9 cellular contexts compared by ENCODE assay signal in the genomic region with DNA sequence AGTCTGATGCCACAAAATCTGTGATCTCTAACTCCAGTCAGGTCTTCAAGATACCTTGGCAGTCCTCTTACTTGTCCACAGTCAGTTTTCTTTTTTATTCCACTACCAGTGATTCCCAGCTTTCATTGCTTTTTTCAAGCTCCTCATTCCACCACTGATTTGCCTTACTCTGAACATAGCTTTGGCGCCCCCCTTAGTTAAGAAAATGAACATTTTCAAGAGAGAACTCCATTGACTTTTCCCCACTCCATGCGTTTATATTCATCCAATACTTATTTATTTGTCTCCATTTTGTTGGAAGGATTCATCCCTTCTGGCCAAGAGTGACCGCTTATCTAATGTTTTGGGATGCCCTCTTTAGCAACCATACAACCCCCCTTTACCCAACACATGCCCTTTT. TPM values are rescaled to one million over a fixed set of nuclear protein-coding genes. Genes with fewer than 3 reads are reported as not detected.
DNase-seq lines count a peak whose midpoint lies in the region; TF ChIP-seq lines count a peak whose summit lies in the region.
"Had no signal": no experiment of that assay in that cellular context is flagged by ENCODE, and none has a peak within 500 bp of the region (broad histone marks: within the 10 kb centered on the region; RNA-seq: fewer than 3 reads in every experiment).

No MANE protein-coding gene starts in this region.

- H3K9me3 ChIP-seq in mammary epithelial cell (replicated peaks; ENCODE audit: insufficient read depth, low read length): no peaks in the 10 kb centered on the region
- no peaks in the 10 kb centered on the region for H3K9me3 ChIP-seq in esophagus muscularis mucosa
- H3K9me3 ChIP-seq: esophagus squamous epithelium had no signal

- no peaks in the 10 kb centered on the region for H3K27me3 ChIP-seq in mammary epithelial cell (ENCODE audit: insufficient read depth, low read length)
- no peaks in the 10 kb centered on the region for H3K27me3 ChIP-seq in esophagus muscularis mucosa
- H3K27me3 ChIP-seq: esophagus squamous epithelium had no signal

- H3K4me3 Mint-ChIP-seq in MCF 10A (ENCODE audit: unreplicated experiment): no peak overlapping the region
- H3K4me3 Mint-ChIP-seq in type B pancreatic cell: no peak overlapping the region

- CTCF ChIA-PET in MCF 10A (lab: Yijun Ruan, JAX): interaction anchor here (0.6 to 43.4 kb wide), 26 partner anchors 10 to 281 kb away, joined by 3 to 1744 read pairs (median 6); a partner anchor contains a TSS
- CTCF ChIA-PET in mammary epithelial cell (lab: Charles Lee; ENCODE audit: low non-redundant PET): interaction anchor here (0.5 to 1.2 kb wide), 3 partner anchors 26 to 243 kb away, joined by 3 to 15 read pairs (median 8); no protein-coding TSS in a partner anchor

- dilution Hi-C loops in mammary epithelial cell (cut with HindIII; ENCODE audit: low sequenced_read_pairs): no loop called here

- no TSS peak for BruUV-seq in MCF 10A (replicated peaks; lab: Mats Ljungman, UMichigan)
- no TSS peak for BruUV-seq in mammary epithelial cell (replicated peaks; lab: Mats Ljungman, UMichigan)

- no peak for TF ChIP-seq EP300 in esophagus muscularis mucosa (IDR thresholded peaks at IDR 0.05)

- peaks cover 40% of the 10 kb centered on the region for H3K36me3 ChIP-seq in mammary epithelial cell (ENCODE audit: insufficient read depth, low read length)
- H3K36me3 ChIP-seq in esophagus muscularis mucosa: peaks cover 12 to 73% (median 33%) of the 10 kb centered on the region in 4 donors

- no peak overlapping the region for H3K9ac ChIP-seq in mammary epithelial cell (ENCODE audit: insufficient read depth, low read length)

- peaks cover 62% of the 10 kb centered on the region for H3K36me3 Mint-ChIP-seq in MCF 10A (ENCODE audit: insufficient read depth, unreplicated experiment)
- H3K36me3 Mint-ChIP-seq in type B pancreatic cell: peaks cover 50% of the 10 kb centered on the region

- intact Hi-C loops in MCF 10A (cut with micrococcal nuclease) (no loop called here), mammary epithelial cell (cut with micrococcal nuclease) (no loop called here), esophagus muscularis mucosa (cut with DNase I) (no loop called here)

- no peaks in the 10 kb centered on the region for H3K9me3 Mint-ChIP-seq in MCF 10A (ENCODE audit: unreplicated experiment)
- H3K9me3 Mint-ChIP-seq in type B pancreatic cell: no peaks in the 10 kb centered on the region

- H3K27ac Mint-ChIP-seq in MCF 10A (ENCODE audit: low read depth, unreplicated experiment) (no peak overlapping the region), type B pancreatic cell (no peak overlapping the region)

- H3K4me1 ChIP-seq in mammary epithelial cell (ENCODE audit: insufficient read depth, low read length): peaks cover 15% of the 10 kb centered on the region
- H3K4me1 ChIP-seq in esophagus muscularis mucosa: peaks cover 29 to 34% (median 33%) of the 10 kb centered on the region in 4 donors

- in situ Hi-C loops in mammary epithelial cell (cut with MboI; ENCODE audit: low sequenced_read_pairs in 2 of 2): no loop called here

- H3K79me2 ChIP-seq in mammary epithelial cell (ENCODE audit: insufficient read depth, low read length): peaks cover 8% of the 10 kb centered on the region

- H3K4me2 ChIP-seq in mammary epithelial cell (ENCODE audit: insufficient read depth, low read depth, low read length): no peak overlapping the region

- peak; percentile 23 for TF ChIP-seq CTCF in MCF 10A (IDR thresholded peaks at IDR 0.05; ENCODE audit: unreplicated experiment)
- peak in 1 of 2 donors; percentile 18 for TF ChIP-seq CTCF in mammary epithelial cell (conservative IDR thresholded peaks at IDR 0.05 in 1 of 2, IDR thresholded peaks at IDR 0.05 in 1 of 2; ENCODE audit: extremely low read depth in 1 of 2, insufficient read depth in 1 of 2, low read depth in 1 of 2, low read length in 2 of 2)
- peak; percentile 11 to 28 (median 22) for TF ChIP-seq CTCF in esophagus muscularis mucosa (IDR thresholded peaks at IDR 0.05)
- peak; percentile 65 for TF ChIP-seq CTCF in type B pancreatic cell (conservative IDR thresholded peaks at IDR 0.05)

- H3K27me3 Mint-ChIP-seq in MCF 10A (ENCODE audit: insufficient read depth, unreplicated experiment) (no peaks in the 10 kb centered on the region), type B pancreatic cell (no peaks in the 10 kb centered on the region)

- H4K20me1 ChIP-seq in mammary epithelial cell (ENCODE audit: insufficient read depth, low read length): no peaks in the 10 kb centered on the region

- POLR2A ChIA-PET in MCF 10A (lab: Yijun Ruan, JAX): interaction anchor here (0.7 to 9.8 kb wide), 2 partner anchors 84 to 213 kb away, joined by 4 to 168 read pairs; no protein-coding TSS in a partner anchor

- no peak for TF ChIP-seq POLR2A in esophagus muscularis mucosa (IDR thresholded peaks at IDR 0.05; ENCODE audit: low read depth)

- H3K4me3 ChIP-seq in mammary epithelial cell (replicated peaks in 1 of 3; ENCODE audit: insufficient read depth in 1 of 3, low read depth in 2 of 3, low read length in 3 of 3): no peak overlapping the region
- no peak overlapping the region for H3K4me3 ChIP-seq in esophagus muscularis mucosa
- H3K4me3 ChIP-seq: esophagus squamous epithelium had no signal

- peak; percentile 53 for DNase-seq in MCF 10A (ENCODE audit: unreplicated experiment)
- no peak for DNase-seq in mammary epithelial cell
- DNase-seq in NCI-H446 treated with DMSO at 0.1 percent for 48 hours (lab: John Stamatoyannopoulos, UW): peak; percentile 14
- DNase-seq in esophagus muscularis mucosa (ENCODE audit: extremely low spot score): no peak
- DNase-seq in type B pancreatic cell (ENCODE audit: extremely low spot score, unreplicated experiment): no peak
- no peak for DNase-seq in activated T-cell treated with anti-CD3 and anti-CD28 coated beads, Interleukin-2, amount 50 U/mL, for 1 hour
- no peak for DNase-seq in NCI-H2029 treated with DMSO at 0.1 percent for 48 hours (lab: John Stamatoyannopoulos, UW)
- DNase-seq in islet precursor cell: no peak
- DNase-seq: esophagus squamous epithelium had no signal

- no peak overlapping the region for H2AFZ ChIP-seq in mammary epithelial cell (ENCODE audit: low read depth, low read length)

- H3K27ac ChIP-seq in mammary epithelial cell (ENCODE audit: insufficient read depth, low read depth, low read length) (no peak overlapping the region), esophagus muscularis mucosa (replicated peaks in 1 of 4) (no peak overlapping the region)
- H3K27ac ChIP-seq: esophagus squamous epithelium had no signal

- 56% methylated on average over 3 of the region's 3 CpGs for WGBS in mammary epithelial cell (ENCODE audit: low coverage, missing lambda C conversion rate)
- 70% methylated on average over 3 of the region's 3 CpGs for WGBS in esophagus muscularis mucosa

- H3K4me1 Mint-ChIP-seq in MCF 10A (ENCODE audit: insufficient read depth, unreplicated experiment) (peaks cover 25% of the 10 kb centered on the region), type B pancreatic cell (ENCODE audit: unreplicated experiment) (peaks cover 29% of the 10 kb centered on the region)

RNA-seq across cellular contexts. Expression of a gene that starts 33.9 kb away (rescaled TPM):
- 112 and 117 TPM in 2 replicates for total RNA-seq in MCF 10A (2022)
- 10 to 100 TPM; 22.7 to 61.3 TPM for total RNA-seq in mammary epithelial cell
- 32.1 TPM for polyA plus RNA-seq in mammary epithelial cell
- 35.9 TPM for polyA minus RNA-seq in mammary epithelial cell
- 10 to 100 TPM; 17.4 to 31.8 (median 23.1) TPM for total RNA-seq in esophagus muscularis mucosa
- 60.8 and 92.4 TPM in 2 replicates for total RNA-seq in type B pancreatic cell (ENCODE audit: low replicate concordance)

Comparison
In these comparisons a context has a peak if more than half of its experiments do, and no peak if none do; other contexts are left out.
1. DNase-seq: peak in MCF 10A (single experiment) and NCI-H446 treated with DMSO at 0.1 percent for 48 hours (single experiment); none in mammary epithelial cell (single experiment), esophagus muscularis mucosa (single experiment), type B pancreatic cell (single experiment), activated T-cell treated with anti-CD3 and anti-CD28 coated beads, Interleukin-2, amount 50 U/mL, for 1 hour (single experiment), NCI-H2029 treated with DMSO at 0.1 percent for 48 hours (single experiment) and islet precursor cell (single experiment).